17 cellular contexts compared by ENCODE assay signal in the genomic region with DNA sequence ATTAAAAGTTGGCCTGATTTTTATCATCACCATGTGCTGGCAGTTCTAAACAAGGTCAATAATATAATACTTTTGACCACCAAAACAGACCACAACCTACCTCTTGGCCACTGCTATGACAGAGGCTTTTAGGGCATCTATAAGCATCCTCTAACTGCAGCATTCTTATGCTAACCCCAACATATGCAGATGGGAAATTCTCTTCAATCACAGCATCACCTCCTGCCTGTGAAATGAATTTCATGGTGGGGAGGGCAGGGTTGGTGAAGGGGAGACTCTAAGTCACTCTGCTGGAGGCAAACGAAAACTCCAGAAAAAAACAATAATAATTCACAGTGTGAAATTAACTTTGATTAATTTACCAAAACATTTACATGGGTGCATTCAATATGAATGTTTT.
DNase-seq lines count a peak whose midpoint lies in the region; FAIRE-seq and TF ChIP-seq lines count a peak whose summit lies in the region.
"Had no signal": no experiment of that assay in that cellular context is flagged by ENCODE, and none has a peak within 500 bp of the region (broad histone marks: within the 10 kb centered on the region; RNA-seq: fewer than 3 reads in every experiment).

No MANE protein-coding gene starts in this region.

- no peaks in the 10 kb centered on the region for H4K20me1 ChIP-seq in H1 (replicated peaks in 1 of 2; ENCODE audit: control insufficient read depth in 1 of 2, insufficient read depth in 2 of 2, low read length in 2 of 2)

- TF ChIP-seq CTCF in H1 (IDR thresholded peaks at IDR 0.05; ENCODE audit: control extremely low read depth in 1 of 3, insufficient read depth in 1 of 3, low read depth in 1 of 3, low read length in 3 of 3) = no peak

- H3K4me3 ChIP-seq in HUES6 (ENCODE audit: low read depth, low read length) (0 out of 2 replicates have a peak overlapping the region, but pooled peaks have one; percentile 25), H1 (ENCODE audit: extremely low read depth in 1 of 4, insufficient read depth in 2 of 4, low read depth in 3 of 4, low read length in 4 of 4) (peak overlapping the region in 1 of 4 experiments; percentile 34; a peak in 1 of 8 replicates), iPS-20b (ENCODE audit: low read length) (peak overlapping the region; percentile 51; the same call in 1 of the 2 replicates)

- no peaks in the 10 kb centered on the region for H3K79me2 ChIP-seq in H1 (ENCODE audit: control insufficient read depth in 1 of 2, insufficient read depth in 2 of 2, low read length in 2 of 2)

- no peak overlapping the region; the same call in 1 of the 2 replicates for H2BK12ac ChIP-seq in H1 (ENCODE audit: low read depth, low read length)

- no peak overlapping the region for H3K23ac ChIP-seq in H1 (ENCODE audit: insufficient read length)

- H3K27me3 ChIP-seq in HUES6 (ENCODE audit: control insufficient read depth, insufficient read depth, low read length) (no peaks in the 10 kb centered on the region), H1 (replicated peaks in 1 of 4; ENCODE audit: control insufficient read depth in 3 of 4, extremely low read depth in 1 of 4, insufficient read depth in 3 of 4, low read length in 3 of 4) (no peaks in the 10 kb centered on the region), iPS-20b (ENCODE audit: insufficient read depth, low read length) (no peaks in the 10 kb centered on the region)
- H3K27me3 ChIP-seq: BE2C had no signal

- H3K23me2 ChIP-seq in H1 (ENCODE audit: low read depth, low read length) = peaks cover 2% of the 10 kb centered on the region; the same call in 1 of the 2 replicates

- TF ChIP-seq EP300 in H1 (IDR thresholded peaks at IDR 0.05; ENCODE audit: borderline replicate concordance in 1 of 2, low read depth in 2 of 2, low read length in 2 of 2) = no peak

- peak; percentile 92 for FAIRE-seq in H1 (lab: Jason Lieb, UNC)
- FAIRE-seq: A204.1, HTR-8/SVneo had no signal

- H4K8ac ChIP-seq in H1 (ENCODE audit: extremely low read depth, insufficient read depth, low read length) = no peak overlapping the region

- WGBS in H1 (ENCODE audit: extremely low coverage in 1 of 2, insufficient coverage in 1 of 2, insufficient read length in 1 of 2, insufficient replicate concordance in 2 of 2, low coverage in 1 of 2, low lambda C conversion rate in 2 of 2, missing lambda C conversion rate in 1 of 2), 2 experiments = 0% methylated on average over 1 of the region's 1 CpG; no CpG with 5 or more reads in 1 of the 2 experiments

- H3K4me2 ChIP-seq in H1 (ENCODE audit: insufficient read depth in 1 of 2, low read depth in 2 of 2, low read length in 2 of 2) = peak overlapping the region; percentile 33 to 35; a peak in 2 of 4 replicates
- H3K4me2 ChIP-seq: KMS-11 had no signal

- H2BK15ac ChIP-seq in H1 (ENCODE audit: low read length) = no peak overlapping the region

- no peak overlapping the region for H2BK5ac ChIP-seq in H1 (ENCODE audit: low read depth, low read length)

- no peak overlapping the region for H2BK20ac ChIP-seq in H1 (ENCODE audit: low read length)

- H3K27ac ChIP-seq in HUES6 (ENCODE audit: low read depth, low read length) (peak overlapping the region; percentile 82; the same call in 1 of the 2 replicates), H1 (ENCODE audit: low read depth, low read length) (no peak overlapping the region), iPS-20b (ENCODE audit: low read length) (no peak overlapping the region)
- H3K27ac ChIP-seq: KMS-11 had no signal

- DNase-seq in H1 (ENCODE audit: low read depth in 1 of 2, low spot score in 2 of 2) = no peak
- no peak for DNase-seq in DMS 273 treated with DMSO at 0.1 percent for 48 hours (lab: John Stamatoyannopoulos, UW)
- no peak for DNase-seq in activated CD4-positive, alpha-beta T cell treated with anti-CD3 and anti-CD28 coated beads, Interleukin-2, amount 50 U/mL, for 4 hours
- DNase-seq in posterior vena cava (ENCODE audit: low spot score) = no peak
- DNase-seq: ACHN; BE2C; C1 segment of cervical spinal cord; CD4-positive, CD25-positive, alpha-beta regulatory T cell; CD8-positive, alpha-beta memory T cell; COR-L47; GDM1; HCEC 1CT had no signal

- no peaks in the 10 kb centered on the region for H3K36me3 ChIP-seq in HUES6 (ENCODE audit: control insufficient read depth, insufficient read depth, low read length)
- no peaks in the 10 kb centered on the region for H3K36me3 ChIP-seq in H1 (ENCODE audit: control insufficient read depth in 2 of 4, insufficient read depth in 4 of 4, low read length in 3 of 4)
- H3K36me3 ChIP-seq in iPS-20b (ENCODE audit: insufficient read depth, low read depth, low read length) = no peaks in the 10 kb centered on the region
- H3K36me3 ChIP-seq: BE2C had no signal

- CTCF ChIA-PET in H1 (lab: Charles Lee; ENCODE audit: partially characterized antibody) = no interaction called here

- intact Hi-C loops in posterior vena cava (cut with DNase I) = no loop called here

- peaks cover 52% of the 10 kb centered on the region for H3K4me1 ChIP-seq in HUES6 (ENCODE audit: control insufficient read depth, insufficient read depth, low read length)
- H3K4me1 ChIP-seq in H1 (replicated peaks in 1 of 4; ENCODE audit: control insufficient read depth in 3 of 4, insufficient read depth in 4 of 4, low read length in 3 of 4) = peaks cover 2 to 20% (median 15%) of the 10 kb centered on the region in 4 experiments; a peak in 4 of 7 replicates
- H3K4me1 ChIP-seq in iPS-20b (ENCODE audit: insufficient read depth, low read length) = peaks cover 42% of the 10 kb centered on the region

- no peak overlapping the region for H4K5ac ChIP-seq in H1 (ENCODE audit: insufficient read length, low read depth, low read length)

- TF ChIP-seq RAD21 in H1 (IDR thresholded peaks at IDR 0.05 in 1 of 2, conservative IDR thresholded peaks at IDR 0.05 in 1 of 2; ENCODE audit: low read depth in 2 of 2, low read length in 2 of 2) = no peak

- H3K14ac ChIP-seq in H1 (ENCODE audit: insufficient read length) = no peak overlapping the region

- TF ChIP-seq POLR2A in H1 (IDR thresholded peaks at IDR 0.05; ENCODE audit: control extremely low read depth in 1 of 2, low read depth in 2 of 2, low read length in 2 of 2) = no peak

- POLR2A ChIA-PET in H1 (lab: Charles Lee; ENCODE audit: partially characterized antibody) = no interaction called here

- no peak overlapping the region for H3K56ac ChIP-seq in H1 (replicated peaks; ENCODE audit: insufficient read length, low read depth, low read length)

- H4K91ac ChIP-seq in H1 (replicated peaks; ENCODE audit: insufficient read length, low read length) = no peak overlapping the region

- no peak overlapping the region for H3K4ac ChIP-seq in H1 (replicated peaks; ENCODE audit: insufficient read length, low read depth, low read length)

- H3K9me3 ChIP-seq in HUES6 (ENCODE audit: control insufficient read depth, insufficient read depth, low read depth, low read length) (no peaks in the 10 kb centered on the region), H1 (ENCODE audit: insufficient read depth in 2 of 2, low read depth in 1 of 2, low read length in 1 of 2) (no peaks in the 10 kb centered on the region), iPS-20b (ENCODE audit: insufficient read depth, low read depth, low read length) (no peaks in the 10 kb centered on the region)
- H3K9me3 ChIP-seq: BE2C had no signal

- H2BK120ac ChIP-seq in H1 (replicated peaks; ENCODE audit: low read depth, low read length) = no peak overlapping the region

- no peak overlapping the region for H3K18ac ChIP-seq in H1 (ENCODE audit: extremely low read depth, low read length)

- H2AFZ ChIP-seq in H1 (ENCODE audit: low read length) = no peak overlapping the region

- no peaks in the 10 kb centered on the region for H3K79me1 ChIP-seq in H1 (ENCODE audit: low read depth, low read length)

- H3K9ac ChIP-seq in HUES6 (ENCODE audit: low read length) (no peak overlapping the region), H1 (replicated peaks in 1 of 4; ENCODE audit: extremely low read depth in 1 of 4, low read depth in 3 of 4, low read length in 3 of 4) (no peak overlapping the region), iPS-20b (ENCODE audit: low read depth, low read length) (no peak overlapping the region)
- H3K9ac ChIP-seq: KMS-11 had no signal

- no peak overlapping the region for H2AK5ac ChIP-seq in H1 (ENCODE audit: low read depth, low read length)

TF ChIP-seq in H1, 55 proteins besides CTCF, POLR2A, EP300 and RAD21:
- TF ChIP-seq TEAD4 (IDR thresholded peaks at IDR 0.05; ENCODE audit: low read depth, low read length) (0 out of 2 replicates have a peak, but pooled peaks have one; percentile 25), PHF8 (conservative IDR thresholded peaks at IDR 0.05; ENCODE audit: low read depth, low read length) (no peak), RFX5 (IDR thresholded peaks at IDR 0.05; ENCODE audit: borderline replicate concordance, low read depth, low read length) (no peak), CTBP2 (IDR thresholded peaks at IDR 0.05; ENCODE audit: borderline replicate concordance, insufficient read depth, insufficient read length, low read length) (no peak), HDAC2 (IDR thresholded peaks at IDR 0.05; ENCODE audit: borderline replicate concordance in 1 of 2, low read depth in 2 of 2, low read length in 2 of 2) (0 out of 4 replicates have a peak, but pooled peaks of 1 of the 2 experiments have one; percentile 40)
